ENCODE assay signal across 8 cellular contexts in genomic region chr20:35226775-35227681, GRCh38. TPM values are rescaled to one million over a fixed set of nuclear protein-coding genes. Genes with fewer than 3 reads are reported as not detected.
A peak's percentile ranks its signal among the peaks of the same experiment; 100 is the strongest.
DNase-seq lines count a peak whose midpoint lies in the region; ATAC-seq, FAIRE-seq and TF ChIP-seq lines count a peak whose summit lies in the region.

No MANE protein-coding gene starts in this region.

- H3K27ac Mint-ChIP-seq in activated T-helper 1 cell treated with anti-CD3 and anti-CD28 coated beads, Interleukin-12 subunit alpha, Interleukin-12 subunit beta, Interleukin-2, Interleukin-4 antibody, amounts not matched to agents 30 ng/mL and 10 ng/mL and 1 ng/mL, durations not matched to agents 14 hours and 24 hours and 36 hours, result no peak overlapping the region

- in situ Hi-C loops in transverse colon (cut with MboI; ENCODE audit: low pct_ligation_motif_present in 1 of 4, low pct_unique_long_range_greater_than_20kb in 1 of 4, low sequenced_read_pairs in 3 of 4), result no loop called here

- peaks cover 8% of the 10 kb centered on the region for H3K4me1 Mint-ChIP-seq in activated T-helper 1 cell treated with anti-CD3 and anti-CD28 coated beads, Interleukin-12 subunit alpha, Interleukin-12 subunit beta, Interleukin-2, Interleukin-4 antibody, amounts not matched to agents 30 ng/mL and 10 ng/mL and 1 ng/mL, durations not matched to agents 14 hours and 24 hours and 36 hours (ENCODE audit: low read depth)

- H3K4me3 ChIP-seq in fibroblast of pulmonary artery (replicated peaks; ENCODE audit: low read depth, low read length) (no peak overlapping the region), neuron (ENCODE audit: low read length) (peak overlapping the region; percentile 34), transverse colon (peak overlapping the region in 3 of 4 donors; percentile 17 to 27 (median 18))

- H3K4me3 Mint-ChIP-seq in activated T-helper 1 cell treated with anti-CD3 and anti-CD28 coated beads, Interleukin-12 subunit alpha, Interleukin-12 subunit beta, Interleukin-2, Interleukin-4 antibody, amounts not matched to agents 30 ng/mL and 10 ng/mL and 1 ng/mL, durations not matched to agents 14 hours and 24 hours and 36 hours, result peak overlapping the region; percentile 70

- FAIRE-seq in GM19239 (lab: Jason Lieb, UNC), result no peak

- DNase-seq in GM19239 (ENCODE audit: insufficient read length, low spot score), result peak; percentile 54
- peak; percentile 10 for DNase-seq in NCI-H748 treated with DMSO at 0.1 percent for 48 hours (lab: John Stamatoyannopoulos, UW)
- peak; percentile 46 for DNase-seq in activated T-helper 1 cell treated with anti-CD3 and anti-CD28 coated beads, Interleukin-12 subunit alpha, Interleukin-12 subunit beta, Interleukin-2, Interleukin-4 antibody, amounts not matched to agents 30 ng/mL and 10 ng/mL and 1 ng/mL, durations not matched to agents 14 hours and 24 hours and 36 hours (ENCODE audit: low spot score)
- peak; percentile 43 for DNase-seq in fibroblast of pulmonary artery (ENCODE audit: low read depth)
- peak; percentile 14 for DNase-seq in transverse colon
- DNase-seq in NCI-H1436 treated with DMSO at 0.1 percent for 48 hours (lab: John Stamatoyannopoulos, UW), result no peak

- ATAC-seq in GM21390 (IDR thresholded peaks at IDR 0.05; ENCODE audit: unreplicated experiment), result no peak

- H3K9me3 ChIP-seq in neuron (ENCODE audit: low read length) (peaks cover 2% of the 10 kb centered on the region), transverse colon (no peaks in the 10 kb centered on the region)

- no peaks in the 10 kb centered on the region for H3K36me3 ChIP-seq in neuron (ENCODE audit: insufficient read depth, low read length)
- H3K36me3 ChIP-seq in transverse colon, result no peaks in the 10 kb centered on the region

- H2AFZ ChIP-seq in neuron (ENCODE audit: low read depth, low read length), result no peak overlapping the region

- 22 to 66% methylated on average over 5 to 26 of the region's 91 CpGs for WGBS in transverse colon (ENCODE audit: low coverage in 1 of 2), 2 donors

- H3K36me3 Mint-ChIP-seq in activated T-helper 1 cell treated with anti-CD3 and anti-CD28 coated beads, Interleukin-12 subunit alpha, Interleukin-12 subunit beta, Interleukin-2, Interleukin-4 antibody, amounts not matched to agents 30 ng/mL and 10 ng/mL and 1 ng/mL, durations not matched to agents 14 hours and 24 hours and 36 hours (ENCODE audit: low read depth), result peaks cover 12% of the 10 kb centered on the region

- intact Hi-C loops in activated T-helper 1 cell treated with anti-CD3 and anti-CD28 coated beads, Interleukin-12 subunit alpha, Interleukin-12 subunit beta, Interleukin-2, Interleukin-4 antibody, amounts not matched to agents 30 ng/mL and 10 ng/mL and 1 ng/mL, durations not matched to agents 14 hours and 24 hours and 36 hours (cut with micrococcal nuclease), result loop anchor here (1.0 kb wide), 1 partner anchor 25 kb away; no protein-coding TSS in a partner anchor
- intact Hi-C loops in transverse colon (cut with DNase I; ENCODE audit: low total_unique reads), result no loop called here

- no peak for TF ChIP-seq EP300 in transverse colon (IDR thresholded peaks at IDR 0.05; ENCODE audit: low read depth)

- no peak overlapping the region for H3K27ac ChIP-seq in transverse colon

- TF ChIP-seq CTCF in fibroblast of pulmonary artery (IDR thresholded peaks at IDR 0.05; ENCODE audit: low read length, missing control alignments), result no peak
- TF ChIP-seq CTCF in transverse colon (IDR thresholded peaks at IDR 0.05), result no peak

- H3K27me3 Mint-ChIP-seq in activated T-helper 1 cell treated with anti-CD3 and anti-CD28 coated beads, Interleukin-12 subunit alpha, Interleukin-12 subunit beta, Interleukin-2, Interleukin-4 antibody, amounts not matched to agents 30 ng/mL and 10 ng/mL and 1 ng/mL, durations not matched to agents 14 hours and 24 hours and 36 hours (ENCODE audit: insufficient read depth), result peaks cover 41% of the 10 kb centered on the region

- no peaks in the 10 kb centered on the region for H3K9me3 Mint-ChIP-seq in activated T-helper 1 cell treated with anti-CD3 and anti-CD28 coated beads, Interleukin-12 subunit alpha, Interleukin-12 subunit beta, Interleukin-2, Interleukin-4 antibody, amounts not matched to agents 30 ng/mL and 10 ng/mL and 1 ng/mL, durations not matched to agents 14 hours and 24 hours and 36 hours

- TF ChIP-seq POLR2A in transverse colon (IDR thresholded peaks at IDR 0.05), result no peak

- H3K4me1 ChIP-seq in neuron (ENCODE audit: insufficient read depth, low read length), result peaks cover 8% of the 10 kb centered on the region
- peaks cover 0 to 7% (median 5%) of the 10 kb centered on the region in 4 donors for H3K4me1 ChIP-seq in transverse colon

- H3K27me3 ChIP-seq in neuron (ENCODE audit: insufficient read depth, low read length) (peaks cover 39% of the 10 kb centered on the region), transverse colon (peaks cover 9% of the 10 kb centered on the region)

RNA-seq across cellular contexts. Expression of gene MMP24, which starts 0.5 kb away (rescaled TPM):
- total RNA-seq in activated T-helper 1 cell treated with anti-CD3 and anti-CD28 coated beads, Interleukin-12 subunit alpha, Interleukin-12 subunit beta, Interleukin-2, Interleukin-4 antibody, amounts not matched to agents 30 ng/mL and 10 ng/mL and 1 ng/mL, durations not matched to agents 14 hours and 24 hours and 36 hours, result 0.05 TPM in 1 of 2 replicates, not detected in the other
- total RNA-seq in transverse colon, result 1 to 10 TPM in 1 of 4 donors, under 1 TPM in 3; 0.32 to 4.5 (median 0.61) TPM

RNA-seq across cellular contexts. Expression of gene MMP24OS, which starts 50.9 kb away (rescaled TPM):
- total RNA-seq in activated T-helper 1 cell treated with anti-CD3 and anti-CD28 coated beads, Interleukin-12 subunit alpha, Interleukin-12 subunit beta, Interleukin-2, Interleukin-4 antibody, amounts not matched to agents 30 ng/mL and 10 ng/mL and 1 ng/mL, durations not matched to agents 14 hours and 24 hours and 36 hours, result 25.0 and 27.0 TPM in 2 replicates
- total RNA-seq in transverse colon, result 10 to 100 TPM; 32.4 to 81.1 (median 47.9) TPM

RNA-seq across cellular contexts. Expression of gene PROCR, which starts 55.2 kb away (rescaled TPM):
- total RNA-seq in activated T-helper 1 cell treated with anti-CD3 and anti-CD28 coated beads, Interleukin-12 subunit alpha, Interleukin-12 subunit beta, Interleukin-2, Interleukin-4 antibody, amounts not matched to agents 30 ng/mL and 10 ng/mL and 1 ng/mL, durations not matched to agents 14 hours and 24 hours and 36 hours, result 0.75 and 0.78 TPM in 2 replicates
- total RNA-seq in transverse colon, result 1 to 10 TPM; 2.4 to 8.6 (median 7.3) TPM

RNA-seq across cellular contexts. Expression of gene EIF6, which starts 57.5 kb away (rescaled TPM):
- total RNA-seq in activated T-helper 1 cell treated with anti-CD3 and anti-CD28 coated beads, Interleukin-12 subunit alpha, Interleukin-12 subunit beta, Interleukin-2, Interleukin-4 antibody, amounts not matched to agents 30 ng/mL and 10 ng/mL and 1 ng/mL, durations not matched to agents 14 hours and 24 hours and 36 hours, result 232 TPM in 2 replicates
- 100 to 1,000 TPM in 2 of 4 donors, 10 to 100 TPM in 2; 54.9 to 168 (median 100) TPM for total RNA-seq in transverse colon
